Comparison of ENCODE assay signal across 18 cellular contexts in the genomic region with DNA sequence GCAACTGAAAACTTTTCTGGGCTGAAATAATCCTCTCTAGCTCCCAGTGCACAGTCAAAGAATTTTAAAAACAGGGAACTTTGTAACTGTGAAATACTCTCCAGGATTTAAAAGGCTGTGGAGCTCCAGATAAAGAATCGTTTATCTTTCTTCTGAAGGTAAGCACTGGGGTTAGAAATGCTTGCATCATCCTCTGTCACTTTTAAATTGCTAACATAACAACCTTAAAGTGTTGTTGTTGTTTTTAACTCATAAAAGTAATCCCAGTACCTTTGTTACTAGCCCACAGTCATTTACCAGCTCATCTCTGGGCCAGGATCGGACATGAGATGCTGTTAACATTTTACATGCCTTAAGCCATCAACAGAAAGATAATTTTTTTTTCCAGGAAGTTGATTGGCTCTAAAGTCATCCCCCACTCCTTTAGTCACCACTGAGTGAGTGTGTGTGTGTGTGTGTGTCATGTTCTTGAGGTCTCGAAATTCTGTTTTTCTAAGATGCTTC. TPM values are rescaled to one million over a fixed set of nuclear protein-coding genes. Genes with fewer than 3 reads are reported as not detected.
A peak's percentile ranks its signal among the peaks of the same experiment; 100 is the strongest.
DNase-seq lines count a peak whose midpoint lies in the region; TF ChIP-seq lines count a peak whose summit lies in the region.
"Had no signal": no experiment of that assay in that cellular context is flagged by ENCODE, and none has a peak within 500 bp of the region (broad histone marks: within the 10 kb centered on the region; RNA-seq: fewer than 3 reads in every experiment).

A gene (plus strand): TSS at position 51 of the 504 bp plus-strand sequence. CDS start 1,359 bp downstream, outside the sequence.

- CTCF ChIA-PET in A673 (lab: Charles Lee): no interaction called here

- TF ChIP-seq EP300 in stomach (IDR thresholded peaks at IDR 0.05): no peak

- no TSS peak for BruUV-seq in A673 (replicated peaks; lab: Mats Ljungman, UMichigan)

- H3K9me3 ChIP-seq in adipocyte (ENCODE audit: control insufficient read depth, low read length) (no peaks in the 10 kb centered on the region), osteoblast (ENCODE audit: low read depth, low read length) (no peaks in the 10 kb centered on the region), stomach (no peaks in the 10 kb centered on the region), MG63 (no peaks in the 10 kb centered on the region), A673 (ENCODE audit: low read depth, low read length, poor library complexity, severe bottlenecking) (no peaks in the 10 kb centered on the region)
- H3K9me3 ChIP-seq: gastrocnemius medialis had no signal

- no peak within 1 kb of the TSS for H3K27ac ChIP-seq in osteoblast (ENCODE audit: low read depth, low read length)
- H3K27ac ChIP-seq in stomach: no peak within 1 kb of the TSS
- no peak within 1 kb of the TSS for H3K27ac ChIP-seq in A673 (ENCODE audit: low read depth, low read length, poor library complexity, severe bottlenecking)
- H3K27ac ChIP-seq: gastrocnemius medialis, SK-N-MC had no signal

- no peaks in the 10 kb centered on the region for H4K20me1 ChIP-seq in osteoblast (ENCODE audit: insufficient read depth, low read length)

- peak within 1 kb of the TSS; percentile 69 for H2AFZ ChIP-seq in osteoblast (ENCODE audit: low read length)

- peaks cover 8% of the 10 kb centered on the region for H3K4me1 ChIP-seq in adipocyte (ENCODE audit: control insufficient read depth, insufficient read depth, low read length)
- H3K4me1 ChIP-seq in osteoblast (ENCODE audit: insufficient read depth, low read length): peaks cover 15% of the 10 kb centered on the region
- no peaks in the 10 kb centered on the region for H3K4me1 ChIP-seq in stomach
- H3K4me1 ChIP-seq in A673 (ENCODE audit: insufficient read depth, low read length, poor library complexity, severe bottlenecking): peaks cover 4% of the 10 kb centered on the region
- H3K4me1 ChIP-seq: gastrocnemius medialis had no signal

- H3K79me2 ChIP-seq in osteoblast (ENCODE audit: insufficient read depth, low read length): no peaks in the 10 kb centered on the region

- DNase-seq in GM04504 (ENCODE audit: low read depth) (peak; percentile 10), adipocyte (ENCODE audit: low read depth) (peak; percentile 5), fibroblast of mammary gland (ENCODE audit: low read depth) (peak; percentile 86), osteoblast (ENCODE audit: insufficient read length, low spot score, missing footprints) (peak; percentile 90), superior temporal gyrus (ENCODE audit: extremely low spot score) (no peak), stomach (no peak), MG63 (no peak), A673 (ENCODE audit: low spot score) (no peak)
- DNase-seq: activated naive CD4-positive, alpha-beta T cell; CD4-positive, alpha-beta memory T cell; gastrocnemius medialis; GDM1; naive B cell; right cardiac atrium; stimulated activated CD4-positive, alpha-beta T cell treated with anti-CD3 and anti-CD28 coated beads, Interleukin-4, amount 100 ng/mL, for 4 hours had no signal

- no peak within 1 kb of the TSS for H3K4me3 ChIP-seq in adipocyte (ENCODE audit: low read length)
- no peak within 1 kb of the TSS for H3K4me3 ChIP-seq in fibroblast of mammary gland (ENCODE audit: control insufficient read depth, low read depth, low read length)
- no peak within 1 kb of the TSS for H3K4me3 ChIP-seq in osteoblast (ENCODE audit: insufficient read depth, low read length)
- no peak within 1 kb of the TSS for H3K4me3 ChIP-seq in stomach
- H3K4me3 ChIP-seq in MG63: no peak within 1 kb of the TSS
- H3K4me3 ChIP-seq in A673 (ENCODE audit: low read depth, low read length, poor library complexity, severe bottlenecking): no peak within 1 kb of the TSS
- H3K4me3 ChIP-seq: gastrocnemius medialis, SK-N-MC had no signal

- no peaks in the 10 kb centered on the region for H3K36me3 ChIP-seq in adipocyte (ENCODE audit: control insufficient read depth, insufficient read depth, low read length, severe bottlenecking)
- no peaks in the 10 kb centered on the region for H3K36me3 ChIP-seq in osteoblast (ENCODE audit: insufficient read depth, low read length)
- no peaks in the 10 kb centered on the region for H3K36me3 ChIP-seq in stomach
- H3K36me3 ChIP-seq in MG63: no peaks in the 10 kb centered on the region
- H3K36me3 ChIP-seq in A673 (ENCODE audit: insufficient read depth, low read length, poor library complexity, severe bottlenecking): no peaks in the 10 kb centered on the region
- H3K36me3 ChIP-seq: gastrocnemius medialis had no signal

- TF ChIP-seq CTCF in fibroblast of mammary gland (conservative IDR thresholded peaks at IDR 0.05; ENCODE audit: control insufficient read depth, insufficient read depth, low read depth, low read length) (no peak), osteoblast (IDR thresholded peaks at IDR 0.05; ENCODE audit: extremely low read depth, low read depth, low read length) (no peak), stomach (IDR thresholded peaks at IDR 0.05) (no peak), A673 (conservative IDR thresholded peaks at IDR 0.05; ENCODE audit: low read depth, low read length) (no peak)

- no peak within 1 kb of the TSS for H3K9ac ChIP-seq in adipocyte (ENCODE audit: low read length)

- POLR2A ChIA-PET in A673 (lab: Charles Lee; ENCODE audit: low non-redundant PET): no interaction called here

- H3K27me3 ChIP-seq in adipocyte (replicated peaks; ENCODE audit: control insufficient read depth, insufficient read depth, low read length) (peaks cover 9% of the 10 kb centered on the region), osteoblast (ENCODE audit: insufficient read depth, low read length) (peaks cover 2% of the 10 kb centered on the region), stomach (no peaks in the 10 kb centered on the region), MG63 (no peaks in the 10 kb centered on the region), A673 (replicated peaks; ENCODE audit: insufficient read depth, low read depth, low read length, poor library complexity) (no peaks in the 10 kb centered on the region)
- H3K27me3 ChIP-seq: gastrocnemius medialis had no signal

- TF ChIP-seq POLR2A in stomach (IDR thresholded peaks at IDR 0.05): no peak

- peak within 1 kb of the TSS; percentile 42 for H3K4me2 ChIP-seq in osteoblast (ENCODE audit: insufficient read depth, low read length)

- intact Hi-C loops in stomach (cut with DNase I; ENCODE audit: low total_unique reads) (no loop called here), A673 (cut with micrococcal nuclease; ENCODE audit: unreplicated experiment) (no loop called here)

- 42 to 58% (median 45%) methylated on average over 3 of the region's 3 CpGs for WGBS in stomach, 5 donors

RNA-seq across cellular contexts. Expression of the gene that starts here (rescaled TPM):
- not detected in 2 replicates for total RNA-seq in osteoblast
- total RNA-seq in stomach: not detected
- polyA plus RNA-seq in stomach: not detected
- total RNA-seq in MG63 (2014; rRNA removed; shearing (Covaris generic); ENCODE audit: low replicate concordance): 0.23 TPM in 1 of 2 replicates, not detected in the other
- not detected in 2 replicates for total RNA-seq in A673 (2021)
- total RNA-seq: CD4-positive, alpha-beta memory T cell; chondrocyte; gastrocnemius medialis; HT-29; right cardiac atrium had no signal
- polyA plus RNA-seq: CD4-positive, alpha-beta memory T cell had no signal

Comparison
In these comparisons a context has a peak if more than half of its experiments do, and no peak if none do; other contexts are left out.
1. Peak in DNase-seq and H3K4me2 ChIP-seq in osteoblast; RNA of the gene not detected or under 1 TPM.
2. DNase-seq: peak in GM04504 (single experiment), adipocyte (single experiment) and fibroblast of mammary gland (single experiment); none in superior temporal gyrus (single experiment), stomach (single experiment), MG63 (single experiment) and A673 (single experiment).